In genomic region chr22:27462190-27462589, GRCh38 we compare ENCODE assay signal across 13 cellular contexts.
DNase-seq lines count a peak whose midpoint lies in the region; ATAC-seq and TF ChIP-seq lines count a peak whose summit lies in the region.
"Had no signal": no experiment of that assay in that cellular context is flagged by ENCODE, and none has a peak within 500 bp of the region (broad histone marks: within the 10 kb centered on the region; RNA-seq: fewer than 3 reads in every experiment).

No MANE protein-coding gene starts in this region.

- H3K56ac ChIP-seq in H9 (ENCODE audit: insufficient read length, low read depth, low read length): no peak overlapping the region

- H3K9me3 ChIP-seq in H9 (ENCODE audit: control insufficient read depth, low read depth, low read length) (no peaks in the 10 kb centered on the region), testis (no peaks in the 10 kb centered on the region), left lung (no peaks in the 10 kb centered on the region)

- no peak overlapping the region for H4K8ac ChIP-seq in H9 (replicated peaks; ENCODE audit: insufficient read length, low read depth, low read length)

- peaks cover 41% of the 10 kb centered on the region in 2 experiments for H3K4me1 Mint-ChIP-seq in H9
- H3K4me1 Mint-ChIP-seq: activated naive CD8-positive, alpha-beta T cell treated with anti-CD3 and anti-CD28 coated beads, Interleukin-2, amount 10 ng/mL, durations not matched to agents 7 days and 5 days; CD8-positive, alpha-beta memory T cell had no signal

- H3K4me3 ChIP-seq in testis (no peak overlapping the region), left lung (no peak overlapping the region)
- H3K4me3 ChIP-seq: right atrium auricular region had no signal

- H3K18ac ChIP-seq in H9 (ENCODE audit: insufficient read length, low read depth, low read length): peak overlapping the region; percentile 12

- no CpG with 5 or more reads among the region's 7 CpGs for WGBS in H9 (ENCODE audit: extremely low coverage, insufficient read length, low lambda C conversion rate)
- WGBS in testis, 2 donors: 49 to 64% methylated on average over 7 of the region's 7 CpGs

- no peak overlapping the region for H3K23ac ChIP-seq in H9 (ENCODE audit: insufficient read length, low read depth, low read length)

- H3K27me3 Mint-ChIP-seq in H9 (ENCODE audit: low read depth): peaks cover 34% of the 10 kb centered on the region
- H3K27me3 Mint-ChIP-seq: activated naive CD8-positive, alpha-beta T cell treated with anti-CD3 and anti-CD28 coated beads, Interleukin-2, amount 10 ng/mL, durations not matched to agents 7 days and 5 days had no signal

- no peaks in the 10 kb centered on the region for H3K79me2 ChIP-seq in H9 (ENCODE audit: insufficient read depth, low read length)

- no peak overlapping the region for H2BK5ac ChIP-seq in H9 (ENCODE audit: insufficient read length, low read length)

- no peaks in the 10 kb centered on the region for H3K9me3 Mint-ChIP-seq in H9

- no peak overlapping the region for H3T11ph ChIP-seq in H9 (ENCODE audit: low read length)

- TF ChIP-seq POLR2A in testis (IDR thresholded peaks at IDR 0.05): no peak

- no peak overlapping the region for H2BK20ac ChIP-seq in H9 (ENCODE audit: low read depth, low read length, poor library complexity, severe bottlenecking)

- H3K36me3 ChIP-seq in testis (ENCODE audit: low read depth, missing control alignments) (no peaks in the 10 kb centered on the region), left lung (no peaks in the 10 kb centered on the region)
- H3K36me3 ChIP-seq: right atrium auricular region had no signal

- H3K4me1 ChIP-seq in H9 (ENCODE audit: insufficient read depth, low read length) (peaks cover 13% of the 10 kb centered on the region; the same call in 1 of the 2 replicates), testis (no peaks in the 10 kb centered on the region), left lung (no peaks in the 10 kb centered on the region)
- H3K4me1 ChIP-seq: right atrium auricular region had no signal

- H2AFZ ChIP-seq in H9 (ENCODE audit: low read length): no peak overlapping the region

- H3K9ac ChIP-seq in H9 (ENCODE audit: extremely low read depth, insufficient read length, low read length): no peak overlapping the region

- H3K4ac ChIP-seq in H9 (ENCODE audit: low read depth, low read length): no peak overlapping the region

- no peaks in the 10 kb centered on the region for H3K23me2 ChIP-seq in H9 (ENCODE audit: insufficient read length, low read depth, low read length, poor library complexity, severe bottlenecking)

- in situ Hi-C loops in GM13976 (cut with MboI; ENCODE audit: low sequenced_read_pairs, unreplicated experiment): no loop called here

- H4K5ac ChIP-seq in H9 (ENCODE audit: insufficient read length, low read depth, low read length): no peak overlapping the region

- no peak overlapping the region for H3K27ac ChIP-seq in H9 (ENCODE audit: insufficient read length, low read depth, low read length)
- no peak overlapping the region for H3K27ac ChIP-seq in testis
- H3K27ac ChIP-seq in left lung: no peak overlapping the region
- H3K27ac ChIP-seq: right atrium auricular region had no signal

- peak; percentile 10; the same call in 2 of the 3 replicates for ATAC-seq in SK-N-SH treated with all-trans-retinoic acid at 6 μM for 48 hours
- no peak for ATAC-seq in left lung
- ATAC-seq: left colon had no signal

- H4K91ac ChIP-seq in H9 (ENCODE audit: insufficient read length, low read depth, low read length): peak overlapping the region; percentile 16

- H2BK12ac ChIP-seq in H9 (ENCODE audit: insufficient read length, low read depth, low read length): peak overlapping the region; percentile 40

- H2AK5ac ChIP-seq in H9 (ENCODE audit: insufficient read length, low read length): no peak overlapping the region

- H2BK15ac ChIP-seq in H9 (ENCODE audit: low read depth, low read length): no peak overlapping the region

- H3K79me1 ChIP-seq in H9 (ENCODE audit: insufficient read depth, low read depth, low read length, poor library complexity, severe bottlenecking): no peaks in the 10 kb centered on the region

- no peak overlapping the region for H2BK120ac ChIP-seq in H9 (ENCODE audit: low read depth, low read length, poor library complexity, severe bottlenecking)

- no peaks in the 10 kb centered on the region for H4K20me1 ChIP-seq in H9 (ENCODE audit: control insufficient read depth, insufficient read depth, insufficient read length)

- H3K36me3 Mint-ChIP-seq in H9 (ENCODE audit: insufficient read depth in 1 of 3, low read depth in 3 of 3): 0 out of 7 replicates have a peak, but pooled peaks cover 0 to 3% (median 0%) of the 10 kb centered on the region in 3 experiments
- H3K36me3 Mint-ChIP-seq: activated naive CD8-positive, alpha-beta T cell treated with anti-CD3 and anti-CD28 coated beads, Interleukin-2, amount 10 ng/mL, durations not matched to agents 7 days and 5 days; CD8-positive, alpha-beta memory T cell had no signal

- H3K27ac Mint-ChIP-seq in H9: peak overlapping the region; percentile 3 to 72 (median 59); a peak in 3 of 7 replicates
- H3K27ac Mint-ChIP-seq: activated naive CD8-positive, alpha-beta T cell treated with anti-CD3 and anti-CD28 coated beads, Interleukin-2, amount 10 ng/mL, durations not matched to agents 7 days and 5 days; CD8-positive, alpha-beta memory T cell had no signal

- H3K27me3 ChIP-seq in H9 (ENCODE audit: insufficient read depth, low read length): no peaks in the 10 kb centered on the region
- H3K27me3 ChIP-seq in testis: no peaks in the 10 kb centered on the region
- peaks cover 0 to 32% of the 10 kb centered on the region in 2 donors for H3K27me3 ChIP-seq in left lung
- H3K27me3 ChIP-seq: right atrium auricular region had no signal

- TF ChIP-seq CTCF in H9 (conservative IDR thresholded peaks at IDR 0.05) (no peak), testis (IDR thresholded peaks at IDR 0.05) (no peak), GM13976 (IDR thresholded peaks at IDR 0.05; ENCODE audit: borderline replicate concordance, control extremely low read depth, extremely low read depth, insufficient read depth, missing control alignments) (no peak), left lung (IDR thresholded peaks at IDR 0.05) (no peak)

- no peak for DNase-seq in H9
- peak; percentile 66 to 67 for DNase-seq in hippocampal formation (lab: John Stamatoyannopoulos, UW)
- DNase-seq in renal cortical epithelial cell (ENCODE audit: low read depth): peak; percentile 41
- DNase-seq in testis: no peak
- DNase-seq in GM13976 (ENCODE audit: low spot score): no peak
- no peak for DNase-seq in left lung
- no peak for DNase-seq in KG1 (lab: John Stamatoyannopoulos, UW)
- DNase-seq: activated naive CD8-positive, alpha-beta T cell treated with anti-CD3 and anti-CD28 coated beads, Interleukin-2, amount 10 ng/mL, durations not matched to agents 7 days and 5 days; CD8-positive, alpha-beta memory T cell; left colon; NCI-H2171 had no signal

- H3K4me3 Mint-ChIP-seq in H9: no peak overlapping the region
- H3K4me3 Mint-ChIP-seq: activated naive CD8-positive, alpha-beta T cell treated with anti-CD3 and anti-CD28 coated beads, Interleukin-2, amount 10 ng/mL, durations not matched to agents 7 days and 5 days; CD8-positive, alpha-beta memory T cell had no signal

- H3K4me2 ChIP-seq in H9 (ENCODE audit: insufficient read depth, insufficient read length, low read length): no peak overlapping the region

- peak overlapping the region; percentile 18; the same call in 1 of the 2 replicates for H3K14ac ChIP-seq in H9 (ENCODE audit: insufficient read depth, low read length)

- intact Hi-C loops in testis (cut with DNase I; ENCODE audit: low total_unique reads) (no loop called here), left lung (cut with DNase I) (no loop called here)

TF ChIP-seq in SK-N-SH treated with all-trans-retinoic acid at 6 μM for 48 hours, 23 proteins besides CTCF, POLR2A, EP300 and RAD21:
- no peak for TF ChIP-seq BACH2 (CRISPR knock-in tag; IDR thresholded peaks at IDR 0.05; ENCODE audit: borderline replicate concordance)

Comparison
In these comparisons a context has a peak if more than half of its experiments do, and no peak if none do; other contexts are left out.
1. DNase-seq: peak in hippocampal formation (2 of 2) and renal cortical epithelial cell (single experiment); none in H9 (single experiment), testis (single experiment), GM13976 (single experiment), left lung (0 of 2) and KG1 (single experiment).